In genomic region chr4:6388713-6389112, GRCh38 we compare ENCODE assay signal across 15 cellular contexts.
DNase-seq lines count a peak whose midpoint lies in the region; ATAC-seq and TF ChIP-seq lines count a peak whose summit lies in the region.
"Had no signal": no experiment of that assay in that cellular context is flagged by ENCODE, and none has a peak within 500 bp of the region (broad histone marks: within the 10 kb centered on the region; RNA-seq: fewer than 3 reads in every experiment).

No MANE protein-coding gene starts in this region.

- no peaks in the 10 kb centered on the region for H3K9me3 ChIP-seq in SK-N-SH
- no peaks in the 10 kb centered on the region for H3K9me3 ChIP-seq in neuronal stem cell (replicated peaks in 1 of 2; ENCODE audit: control insufficient read depth in 2 of 2, insufficient read depth in 1 of 2, low read depth in 1 of 2, low read length in 2 of 2)
- H3K9me3 ChIP-seq in adrenal gland (replicated peaks in 1 of 3), result no peaks in the 10 kb centered on the region
- H3K9me3 ChIP-seq: BLaER1 treated with 17β-estradiol and CSF1 and Interleukin-3, amounts not matched to agents 10 nM and 100 nM had no signal

- TF ChIP-seq RAD21 in SK-N-SH (IDR thresholded peaks at IDR 0.05; ENCODE audit: low read length) (peak; percentile 30), Ishikawa (IDR thresholded peaks at IDR 0.05; ENCODE audit: low read depth) (peak; percentile 14; the same call in 1 of the 2 replicates)

- TF ChIP-seq CTCF in SK-N-SH (IDR thresholded peaks at IDR 0.05) (no peak), adrenal gland (IDR thresholded peaks at IDR 0.05) (no peak), mesothelial cell of epicardium (IDR thresholded peaks at IDR 0.05; ENCODE audit: unreplicated experiment) (no peak)

- H2BK15ac ChIP-seq in neuronal stem cell (ENCODE audit: low read length), result no peak overlapping the region

- H3K9ac ChIP-seq in SK-N-SH (no peak overlapping the region), neuronal stem cell (ENCODE audit: low read depth, low read length, poor library complexity) (no peak overlapping the region)
- H3K9ac ChIP-seq: BLaER1 treated with 17β-estradiol and CSF1 and Interleukin-3, amounts not matched to agents 10 nM and 100 nM; GM23248 had no signal

- H3K4me2 ChIP-seq in SK-N-SH (no peak overlapping the region), neuronal stem cell (ENCODE audit: insufficient read depth, low read length, poor library complexity, severe bottlenecking) (no peak overlapping the region)
- H3K4me2 ChIP-seq: BLaER1 treated with 17β-estradiol and CSF1 and Interleukin-3, amounts not matched to agents 10 nM and 100 nM had no signal

- no peak overlapping the region for H3K23ac ChIP-seq in neuronal stem cell (ENCODE audit: low read depth, low read length, poor library complexity)

- no peaks in the 10 kb centered on the region for H4K20me1 ChIP-seq in SK-N-SH (ENCODE audit: insufficient read depth)

- TF ChIP-seq POLR2A in adrenal gland (IDR thresholded peaks at IDR 0.05), result no peak

- TF ChIP-seq EP300 in SK-N-SH (IDR thresholded peaks at IDR 0.05; ENCODE audit: borderline replicate concordance in 1 of 2, low read depth in 1 of 2, low read length in 1 of 2) (no peak), Ishikawa (IDR thresholded peaks at IDR 0.05; ENCODE audit: borderline replicate concordance) (no peak)

- no peaks in the 10 kb centered on the region for H3K36me3 ChIP-seq in SK-N-SH (replicated peaks in 1 of 2; ENCODE audit: control insufficient read depth in 1 of 2, insufficient read depth in 2 of 2, low read length in 1 of 2)
- no peaks in the 10 kb centered on the region for H3K36me3 ChIP-seq in neuronal stem cell (replicated peaks in 1 of 2; ENCODE audit: control insufficient read depth in 2 of 2, insufficient read depth in 2 of 2, low read length in 2 of 2)
- no peaks in the 10 kb centered on the region for H3K36me3 ChIP-seq in adrenal gland (replicated peaks in 1 of 2)
- H3K36me3 ChIP-seq: BLaER1 treated with 17β-estradiol and CSF1 and Interleukin-3, amounts not matched to agents 10 nM and 100 nM had no signal

- no peaks in the 10 kb centered on the region for H3K9me2 ChIP-seq in SK-N-SH

- no peak for ATAC-seq in SK-N-SH treated with all-trans-retinoic acid at 6 μM for 48 hours
- ATAC-seq: GM12878 had no signal

- no peak overlapping the region for H3K4me3 Mint-ChIP-seq in mesothelial cell of epicardium
- H3K4me3 Mint-ChIP-seq: CD4-positive, CD25-positive, alpha-beta regulatory T cell had no signal

- H3K4ac ChIP-seq in neuronal stem cell (ENCODE audit: low read length), result no peak overlapping the region

- H4K8ac ChIP-seq in neuronal stem cell (ENCODE audit: low read depth, low read length), result no peak overlapping the region

- H3K18ac ChIP-seq in neuronal stem cell (ENCODE audit: low read length), result no peak overlapping the region

- no peaks in the 10 kb centered on the region for H3F3A ChIP-seq in SK-N-SH (replicated peaks; ENCODE audit: insufficient read depth)

- H3K27me3 ChIP-seq in SK-N-SH (ENCODE audit: insufficient read depth) (no peaks in the 10 kb centered on the region), neuronal stem cell (ENCODE audit: control insufficient read depth in 3 of 3, insufficient read depth in 3 of 3, low read depth in 1 of 3, low read length in 3 of 3) (peaks cover 0 to 54% (median 0%) of the 10 kb centered on the region in 3 experiments), adrenal gland (no peaks in the 10 kb centered on the region)
- H3K27me3 ChIP-seq: BLaER1 treated with 17β-estradiol and CSF1 and Interleukin-3, amounts not matched to agents 10 nM and 100 nM had no signal

- H3K36me3 Mint-ChIP-seq in mesothelial cell of epicardium, result no peaks in the 10 kb centered on the region
- H3K36me3 Mint-ChIP-seq: CD4-positive, CD25-positive, alpha-beta regulatory T cell had no signal

- CTCF ChIA-PET in SK-N-SH (lab: Yijun Ruan, JAX), result interaction anchor here (0.6 to 1.8 kb wide), 6 partner anchors 15 to 160 kb away, joined by 3 to 6 read pairs (median 3); no protein-coding TSS in a partner anchor

- POLR2A ChIA-PET in SK-N-SH (lab: Yijun Ruan, JAX), result no interaction called here

- H3K4me3 ChIP-seq in SK-N-SH (ENCODE audit: low read depth in 2 of 2, low read length in 1 of 2) (no peak overlapping the region), neuronal stem cell (ENCODE audit: low read length in 2 of 2) (no peak overlapping the region), adrenal gland (no peak overlapping the region)
- H3K4me3 ChIP-seq: BLaER1 treated with 17β-estradiol and CSF1 and Interleukin-3, amounts not matched to agents 10 nM and 100 nM; GM12878; GM23248 had no signal

- intact Hi-C loops in adrenal gland (cut with DNase I), result no loop called here

- H2AFZ ChIP-seq in SK-N-SH (ENCODE audit: low read depth), result no peak overlapping the region
- no peak overlapping the region for H2AFZ ChIP-seq in neuronal stem cell (ENCODE audit: low read length)
- H2AFZ ChIP-seq: GM23248 had no signal

- H3K4me1 Mint-ChIP-seq in mesothelial cell of epicardium, result no peaks in the 10 kb centered on the region

- DNase-seq in SK-N-SH (no peak), caudate nucleus (lab: John Stamatoyannopoulos, UW) (peak in 1 of 61 donors; percentile 23), neuronal stem cell (ENCODE audit: low spot score) (no peak), adrenal gland (no peak), NCI-H1048 (lab: John Stamatoyannopoulos, UW) (no peak), mesothelial cell of epicardium (ENCODE audit: low spot score in 2 of 2, unreplicated experiment in 2 of 2) (no peak)
- DNase-seq: 8988T; AML-193; CD4-positive, CD25-positive, alpha-beta regulatory T cell; GM23248; H7 had no signal

- no peak overlapping the region for H2BK120ac ChIP-seq in neuronal stem cell (ENCODE audit: low read depth, low read length)

- H3K79me2 ChIP-seq in SK-N-SH (ENCODE audit: insufficient read depth), result no peaks in the 10 kb centered on the region

- H4K91ac ChIP-seq in neuronal stem cell (ENCODE audit: low read depth, low read length, poor library complexity), result no peak overlapping the region

- H3K27me3 Mint-ChIP-seq in mesothelial cell of epicardium (ENCODE audit: low read depth), result peaks cover 12% of the 10 kb centered on the region

- H3K27ac ChIP-seq in SK-N-SH (ENCODE audit: low read depth in 2 of 2, low read length in 1 of 2) (no peak overlapping the region), caudate nucleus (ENCODE audit: low read depth, low read length) (peak overlapping the region; percentile 21), neuronal stem cell (replicated peaks; ENCODE audit: low read length) (no peak overlapping the region), adrenal gland (no peak overlapping the region)
- H3K27ac ChIP-seq: BLaER1 treated with 17β-estradiol and CSF1 and Interleukin-3, amounts not matched to agents 10 nM and 100 nM; GM23248 had no signal

- WGBS in SK-N-SH (ENCODE audit: low lambda C conversion rate), result 34% methylated on average over 6 of the region's 9 CpGs
- no CpG with 5 or more reads among the region's 9 CpGs for WGBS in neuronal stem cell (ENCODE audit: extremely low coverage in 2 of 2, insufficient read length in 2 of 2, insufficient replicate concordance in 1 of 2), 2 donors
- WGBS in adrenal gland, 4 donors, result 60 to 68% (median 62%) methylated on average over 6 to 9 of the region's 9 CpGs

- H3K4me1 ChIP-seq in SK-N-SH (ENCODE audit: control insufficient read depth in 1 of 2, insufficient read depth in 2 of 2, low read depth in 1 of 2, low read length in 1 of 2), result peaks cover 0 to 3% of the 10 kb centered on the region in 2 experiments; a peak in 1 of 4 replicates
- peaks cover 0 to 6% of the 10 kb centered on the region in 2 donors for H3K4me1 ChIP-seq in neuronal stem cell (ENCODE audit: control insufficient read depth in 2 of 2, insufficient read depth in 1 of 2, low read depth in 1 of 2, low read length in 2 of 2)
- H3K4me1 ChIP-seq in adrenal gland (replicated peaks in 1 of 2), result no peaks in the 10 kb centered on the region

- no peak overlapping the region for H3K14ac ChIP-seq in neuronal stem cell (ENCODE audit: low read length)

- H3K79me1 ChIP-seq in neuronal stem cell (ENCODE audit: low read depth, low read length), result no peaks in the 10 kb centered on the region

- H2BK5ac ChIP-seq in neuronal stem cell (ENCODE audit: low read length), result no peak overlapping the region

- H2BK12ac ChIP-seq in neuronal stem cell (ENCODE audit: low read length), result no peak overlapping the region

- H2AK5ac ChIP-seq in neuronal stem cell (ENCODE audit: low read depth, low read length), result peak overlapping the region; percentile 50

- no peak overlapping the region for H3K27ac Mint-ChIP-seq in mesothelial cell of epicardium
- H3K27ac Mint-ChIP-seq: CD4-positive, CD25-positive, alpha-beta regulatory T cell had no signal

- H3K9me3 Mint-ChIP-seq in mesothelial cell of epicardium, result no peaks in the 10 kb centered on the region

TF ChIP-seq in SK-N-SH treated with all-trans-retinoic acid at 6 μM for 48 hours, 23 proteins besides CTCF, POLR2A, EP300 and RAD21 (continues in another document):
- no peak for TF ChIP-seq SNAI2 (CRISPR knock-in tag; IDR thresholded peaks at IDR 0.05)

TF ChIP-seq in Ishikawa, 13 proteins besides CTCF, POLR2A, EP300 and RAD21 (continues in another document):
- TF ChIP-seq YY1 (IDR thresholded peaks at IDR 0.05; ENCODE audit: low read depth), result no peak
- TF ChIP-seq, protein P1, sequence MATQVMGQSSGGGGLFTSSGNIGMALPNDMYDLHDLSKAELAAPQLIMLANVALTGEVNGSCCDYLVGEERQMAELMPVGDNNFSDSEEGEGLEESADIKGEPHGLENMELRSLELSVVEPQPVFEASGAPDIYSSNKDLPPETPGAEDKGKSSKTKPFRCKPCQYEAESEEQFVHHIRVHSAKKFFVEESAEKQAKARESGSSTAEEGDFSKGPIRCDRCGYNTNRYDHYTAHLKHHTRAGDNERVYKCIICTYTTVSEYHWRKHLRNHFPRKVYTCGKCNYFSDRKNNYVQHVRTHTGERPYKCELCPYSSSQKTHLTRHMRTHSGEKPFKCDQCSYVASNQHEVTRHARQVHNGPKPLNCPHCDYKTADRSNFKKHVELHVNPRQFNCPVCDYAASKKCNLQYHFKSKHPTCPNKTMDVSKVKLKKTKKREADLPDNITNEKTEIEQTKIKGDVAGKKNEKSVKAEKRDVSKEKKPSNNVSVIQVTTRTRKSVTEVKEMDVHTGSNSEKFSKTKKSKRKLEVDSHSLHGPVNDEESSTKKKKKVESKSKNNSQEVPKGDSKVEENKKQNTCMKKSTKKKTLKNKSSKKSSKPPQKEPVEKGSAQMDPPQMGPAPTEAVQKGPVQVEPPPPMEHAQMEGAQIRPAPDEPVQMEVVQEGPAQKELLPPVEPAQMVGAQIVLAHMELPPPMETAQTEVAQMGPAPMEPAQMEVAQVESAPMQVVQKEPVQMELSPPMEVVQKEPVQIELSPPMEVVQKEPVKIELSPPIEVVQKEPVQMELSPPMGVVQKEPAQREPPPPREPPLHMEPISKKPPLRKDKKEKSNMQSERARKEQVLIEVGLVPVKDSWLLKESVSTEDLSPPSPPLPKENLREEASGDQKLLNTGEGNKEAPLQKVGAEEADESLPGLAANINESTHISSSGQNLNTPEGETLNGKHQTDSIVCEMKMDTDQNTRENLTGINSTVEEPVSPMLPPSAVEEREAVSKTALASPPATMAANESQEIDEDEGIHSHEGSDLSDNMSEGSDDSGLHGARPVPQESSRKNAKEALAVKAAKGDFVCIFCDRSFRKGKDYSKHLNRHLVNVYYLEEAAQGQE (IDR thresholded peaks at IDR 0.05; ENCODE audit: low read depth), result no peak
